ENCODE assay signal across 14 cellular contexts in the genomic region with DNA sequence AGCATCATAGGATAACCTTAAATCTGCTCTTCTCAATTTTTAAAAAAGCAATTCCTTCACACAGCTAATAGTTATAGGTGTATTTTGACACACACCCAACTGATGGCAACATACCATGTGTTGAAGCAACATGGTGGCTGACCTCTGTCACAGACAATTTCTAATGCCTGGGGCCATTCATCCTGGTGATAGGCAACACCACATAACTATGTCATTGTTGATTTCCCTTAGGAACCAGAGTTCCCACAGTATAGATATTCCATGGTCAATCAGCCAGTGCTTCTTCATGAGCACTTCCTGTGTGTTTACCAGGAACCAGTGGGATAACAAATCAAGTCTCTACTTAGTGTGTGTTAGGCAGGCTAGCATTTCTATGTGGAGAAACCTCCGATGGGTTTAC.
"Had no signal": no experiment of that assay in that cellular context is flagged by ENCODE, and none has a peak within 500 bp of the region (broad histone marks: within the 10 kb centered on the region; RNA-seq: fewer than 3 reads in every experiment).

No MANE protein-coding gene starts in this region.

- ATAC-seq: foreskin keratinocyte, left cardiac atrium, left ventricle myocardium superior had no signal

- H3K4me1 Mint-ChIP-seq: naive B cell, nephron had no signal

- H3K4me3 Mint-ChIP-seq: naive B cell, nephron, type B pancreatic cell had no signal

- H3K27ac Mint-ChIP-seq: naive B cell, nephron, type B pancreatic cell had no signal

- DNase-seq: esophagus squamous epithelium; foreskin keratinocyte; head of caudate nucleus; left cardiac atrium; left ventricle myocardium superior; mesenchymal stem cell; naive B cell; small intestine; stimulated activated CD4-positive, alpha-beta T cell treated with anti-CD3 and anti-CD28 coated beads, Interleukin-12 subunit alpha, Interleukin-12 subunit beta, amount 100 ng/mL, for 4 hours; stimulated activated naive CD4-positive, alpha-beta T cell; stomach; substantia nigra had no signal

- H3K36me3 Mint-ChIP-seq: naive B cell, type B pancreatic cell had no signal

- H3K27me3 Mint-ChIP-seq: type B pancreatic cell had no signal

- H3K9me3 Mint-ChIP-seq: naive B cell, nephron, type B pancreatic cell had no signal
